Comparison of ENCODE assay signal across 8 cellular contexts in genomic region chr1:17053685-17054410, GRCh38. TPM values are rescaled to one million over a fixed set of nuclear protein-coding genes. Genes with fewer than 3 reads are reported as not detected.
DNase-seq lines count a peak whose midpoint lies in the region; TF ChIP-seq lines count a peak whose summit lies in the region.

Gene SDHB, minus strand, starts transcription at chr1:17054032. Its CDS starts 13 bp downstream, at chr1:17054019.

- peak within 1 kb of the TSS; percentile 81 for H3K4me2 ChIP-seq in MM.1S (ENCODE audit: low read depth, low read length)

- H3K4me3 ChIP-seq in HAP-1 (peak within 1 kb of the TSS; percentile 72), MM.1S (ENCODE audit: low read length) (peak within 1 kb of the TSS; percentile 85), fibroblast of the aortic adventitia (ENCODE audit: low read depth, low read length) (peak within 1 kb of the TSS; percentile 100)

- TF ChIP-seq CTCF in MM.1S (IDR thresholded peaks at IDR 0.05; ENCODE audit: low read length) (no peak), fibroblast of the aortic adventitia (IDR thresholded peaks at IDR 0.05; ENCODE audit: insufficient read depth, low read length) (no peak), nephron (IDR thresholded peaks at IDR 0.05; ENCODE audit: unreplicated experiment in 3 of 3) (no peak)

- in situ Hi-C loops in HAP-1 (cut with MboI; ENCODE audit: low sequenced_read_pairs): loop anchor here (5.0 kb wide), 1 partner anchor 97 kb away; no protein-coding TSS in a partner anchor

- no peaks in the 10 kb centered on the region for H3K9me3 ChIP-seq in ES-I3 (ENCODE audit: control insufficient read depth, insufficient read depth, low read length)
- H3K9me3 ChIP-seq in HAP-1: no peaks in the 10 kb centered on the region
- H3K9me3 ChIP-seq in MM.1S (replicated peaks; ENCODE audit: insufficient read depth, low read length): no peaks in the 10 kb centered on the region

- peak within 1 kb of the TSS; percentile 94 for H3K9ac ChIP-seq in ES-I3 (ENCODE audit: low read depth, low read length)
- peak within 1 kb of the TSS; percentile 78 for H3K9ac ChIP-seq in MM.1S (ENCODE audit: low read length)

- H3F3A ChIP-seq in MM.1S (ENCODE audit: insufficient read depth, low read length): no peaks in the 10 kb centered on the region

- H3K4me1 ChIP-seq in ES-I3 (ENCODE audit: insufficient read depth, low read length) (peaks cover 5% of the 10 kb centered on the region; the same call in 1 of the 2 replicates), HAP-1 (peaks cover 14% of the 10 kb centered on the region), MM.1S (ENCODE audit: low read length) (peaks cover 8% of the 10 kb centered on the region)

- no peaks in the 10 kb centered on the region for H3K9me2 ChIP-seq in MM.1S (replicated peaks; ENCODE audit: insufficient read depth, low read length)

- peak within 1 kb of the TSS; percentile 64 for H2AFZ ChIP-seq in MM.1S (ENCODE audit: low read length)

- no peaks in the 10 kb centered on the region for H3K9me3 Mint-ChIP-seq in nephron
- H3K9me3 Mint-ChIP-seq in stimulated activated naive CD8-positive, alpha-beta T cell treated with anti-CD3 and anti-CD28 coated beads, Interleukin-15, Interleukin-2, amounts not matched to agents 100 ng/mL and 50 ng/mL, for 24 hours: no peaks in the 10 kb centered on the region

- H3K27me3 ChIP-seq in HAP-1 (ENCODE audit: low read depth) (no peaks in the 10 kb centered on the region), MM.1S (replicated peaks; ENCODE audit: insufficient read depth, low read length) (peaks cover 37% of the 10 kb centered on the region)

- no peaks in the 10 kb centered on the region for H4K20me1 ChIP-seq in MM.1S (ENCODE audit: insufficient read depth, low read length)

- H3K79me2 ChIP-seq in MM.1S (ENCODE audit: low read length): peaks cover 48% of the 10 kb centered on the region

- peaks cover 38% of the 10 kb centered on the region for H3K4me1 Mint-ChIP-seq in nephron
- H3K4me1 Mint-ChIP-seq in stimulated activated naive CD8-positive, alpha-beta T cell treated with anti-CD3 and anti-CD28 coated beads, Interleukin-15, Interleukin-2, amounts not matched to agents 100 ng/mL and 50 ng/mL, for 24 hours (ENCODE audit: low read depth): peaks cover 27% of the 10 kb centered on the region

- H3K27me3 Mint-ChIP-seq in nephron (ENCODE audit: low read depth): peaks cover 8% of the 10 kb centered on the region
- peaks cover 4% of the 10 kb centered on the region for H3K27me3 Mint-ChIP-seq in stimulated activated naive CD8-positive, alpha-beta T cell treated with anti-CD3 and anti-CD28 coated beads, Interleukin-15, Interleukin-2, amounts not matched to agents 100 ng/mL and 50 ng/mL, for 24 hours

- H3K27ac ChIP-seq in MM.1S (ENCODE audit: low read length): peak within 1 kb of the TSS; percentile 35; the same call in 1 of the 2 replicates

- peaks cover 7% of the 10 kb centered on the region for H3K36me3 Mint-ChIP-seq in nephron (ENCODE audit: low read depth)
- H3K36me3 Mint-ChIP-seq in stimulated activated naive CD8-positive, alpha-beta T cell treated with anti-CD3 and anti-CD28 coated beads, Interleukin-15, Interleukin-2, amounts not matched to agents 100 ng/mL and 50 ng/mL, for 24 hours (ENCODE audit: low read depth): peaks cover 10% of the 10 kb centered on the region

- DNase-seq in HAP-1 (ENCODE audit: low spot score in 2 of 2) (peak; percentile 95 to 99), MM.1S (peak; percentile 98), SIG-M5 (lab: John Stamatoyannopoulos, UW) (peak; percentile 52), activated gamma-delta T cell (lab: John Stamatoyannopoulos, UW) (peak; percentile 96), fibroblast of the aortic adventitia (ENCODE audit: low read depth) (peak; percentile 98)

- H3K27ac Mint-ChIP-seq in nephron: peak within 1 kb of the TSS; percentile 88 to 98 (median 97)
- H3K27ac Mint-ChIP-seq in stimulated activated naive CD8-positive, alpha-beta T cell treated with anti-CD3 and anti-CD28 coated beads, Interleukin-15, Interleukin-2, amounts not matched to agents 100 ng/mL and 50 ng/mL, for 24 hours: peak within 1 kb of the TSS; percentile 94

- no peaks in the 10 kb centered on the region; the same call in 1 of the 2 replicates for H3K36me3 ChIP-seq in ES-I3 (ENCODE audit: insufficient read depth, low read length)
- peaks cover 14% of the 10 kb centered on the region for H3K36me3 ChIP-seq in HAP-1 (replicated peaks)
- 0 out of 2 replicates have a peak, but pooled peaks cover 3% of the 10 kb centered on the region for H3K36me3 ChIP-seq in MM.1S (replicated peaks; ENCODE audit: insufficient read depth, low read length)

- H3K4me3 Mint-ChIP-seq in nephron: peak within 1 kb of the TSS; percentile 100
- H3K4me3 Mint-ChIP-seq in stimulated activated naive CD8-positive, alpha-beta T cell treated with anti-CD3 and anti-CD28 coated beads, Interleukin-15, Interleukin-2, amounts not matched to agents 100 ng/mL and 50 ng/mL, for 24 hours: peak within 1 kb of the TSS; percentile 95

RNA-seq across cellular contexts. Expression of gene SDHB, which starts in this region (rescaled TPM):
- 48.4 and 106 TPM in 2 replicates for total RNA-seq in fibroblast of the aortic adventitia (ENCODE audit: low replicate concordance)

Comparison
In these comparisons a context has a peak if more than half of its experiments do, and no peak if none do; other contexts are left out.
1. Peak in every context shown above with its lines: DNase-seq, H3K4me3 ChIP-seq and H3K27ac ChIP-seq.